In genomic region chr2:3594493-3595281, GRCh38 we compare ENCODE assay signal across 13 cellular contexts. TPM values are rescaled to one million over a fixed set of nuclear protein-coding genes. Genes with fewer than 3 reads are reported as not detected.
DNase-seq lines count a peak whose midpoint lies in the region; ATAC-seq, FAIRE-seq and TF ChIP-seq lines count a peak whose summit lies in the region.
"Had no signal": no experiment of that assay in that cellular context is flagged by ENCODE, and none has a peak within 500 bp of the region (broad histone marks: within the 10 kb centered on the region; RNA-seq: fewer than 3 reads in every experiment).

TSS of gene COLEC11 (plus strand) at chr2:3595112. CDS start at chr2:3604341, 9,229 bp downstream.

- H4K20me1 ChIP-seq in OCI-LY3 (ENCODE audit: insufficient read depth, low read length) = no peaks in the 10 kb centered on the region

- H2AFZ ChIP-seq in OCI-LY3 (ENCODE audit: low read depth, low read length) = no peak within 1 kb of the TSS

- peak; percentile 98 for ATAC-seq in left lobe of liver
- ATAC-seq: activated CD8-positive, alpha-beta T cell treated with anti-CD3 and anti-CD28 coated beads, Interleukin-2, amount 10 ng/mL, durations not matched to agents 7 days and 5 days had no signal

- in situ Hi-C loops in transverse colon (cut with MboI; ENCODE audit: low pct_ligation_motif_present in 1 of 4, low pct_unique_long_range_greater_than_20kb in 1 of 4, low sequenced_read_pairs in 3 of 4) = no loop called here

- 0 out of 2 replicates have a peak within 1 kb of the TSS, but pooled peaks have one; percentile 24 for H3K9ac ChIP-seq in OCI-LY3 (ENCODE audit: low read length)
- peak within 1 kb of the TSS in 4 of 5 donors; percentile 26 to 59 (median 42) for H3K9ac ChIP-seq in subcutaneous abdominal adipose tissue (ENCODE audit: low read length in 5 of 5)

- H3K36me3 ChIP-seq in OCI-LY3 (replicated peaks; ENCODE audit: low read depth, low read length) (peaks cover 3% of the 10 kb centered on the region), subcutaneous abdominal adipose tissue (ENCODE audit: control insufficient read depth in 5 of 5, insufficient read depth in 5 of 5, low read length in 5 of 5) (no peaks in the 10 kb centered on the region), transverse colon (no peaks in the 10 kb centered on the region)

- FAIRE-seq in GM12891 (lab: Jason Lieb, UNC) = no peak
- FAIRE-seq: islet of Langerhans had no signal

- H3K4me2 ChIP-seq in OCI-LY3 (ENCODE audit: low read length) = peak within 1 kb of the TSS; percentile 67

- H3K9me3 ChIP-seq in OCI-LY3 (ENCODE audit: insufficient read depth, low read length) (no peaks in the 10 kb centered on the region), subcutaneous abdominal adipose tissue (ENCODE audit: control insufficient read depth in 5 of 5, low read length in 5 of 5) (no peaks in the 10 kb centered on the region), transverse colon (no peaks in the 10 kb centered on the region)

- intact Hi-C loops in transverse colon (cut with DNase I; ENCODE audit: low total_unique reads) = no loop called here

- H3K4me3 ChIP-seq in OCI-LY3 (ENCODE audit: low read length) (no peak within 1 kb of the TSS), subcutaneous abdominal adipose tissue (ENCODE audit: low read depth in 1 of 5, low read length in 5 of 5) (peak within 1 kb of the TSS in 4 of 5 donors; percentile 30 to 48 (median 44)), transverse colon (no peak within 1 kb of the TSS)

- 67 to 76% methylated on average over 11 to 32 of the region's 40 CpGs for WGBS in transverse colon (ENCODE audit: low coverage in 1 of 2), 2 donors

- TF ChIP-seq POLR2A in GM12891 (IDR thresholded peaks at IDR 0.05; ENCODE audit: low read depth, low read length) (no peak), transverse colon (IDR thresholded peaks at IDR 0.05) (no peak)

- DNase-seq in ecto neural progenitor cell (ENCODE audit: low spot score) (peak; percentile 76), left lobe of liver (ENCODE audit: low spot score) (peak; percentile 61), GM12891 (ENCODE audit: insufficient read length, low spot score) (no peak), NCI-H1092 treated with DMSO at 0.1 percent for 48 hours (lab: John Stamatoyannopoulos, UW) (no peak), transverse colon (no peak)
- DNase-seq: activated CD8-positive, alpha-beta T cell treated with anti-CD3 and anti-CD28 coated beads, Interleukin-2, amount 10 ng/mL, durations not matched to agents 7 days and 5 days; EL; NCI-H2107; SHP77 treated with DMSO at 0.1 percent for 48 hours; stimulated activated naive CD4-positive, alpha-beta T cell had no signal

- TF ChIP-seq EP300 in transverse colon (IDR thresholded peaks at IDR 0.05; ENCODE audit: low read depth) = no peak

- TF ChIP-seq CTCF in OCI-LY3 (IDR thresholded peaks at IDR 0.05; ENCODE audit: low read depth, low read length) (no peak), transverse colon (IDR thresholded peaks at IDR 0.05) (no peak)

- no peak within 1 kb of the TSS for H3K27ac ChIP-seq in OCI-LY3 (ENCODE audit: low read length)
- no peak within 1 kb of the TSS for H3K27ac ChIP-seq in subcutaneous abdominal adipose tissue (ENCODE audit: low read depth, low read length)
- H3K27ac ChIP-seq in transverse colon = no peak within 1 kb of the TSS

- H3K4me1 ChIP-seq in OCI-LY3 (ENCODE audit: low read length) (peaks cover 12% of the 10 kb centered on the region), subcutaneous abdominal adipose tissue (ENCODE audit: control insufficient read depth in 5 of 5, insufficient read depth in 5 of 5, low read length in 5 of 5) (peaks cover 2 to 17% (median 8%) of the 10 kb centered on the region in 5 donors), transverse colon (no peaks in the 10 kb centered on the region)

- H3K27me3 ChIP-seq in OCI-LY3 (ENCODE audit: low read depth, low read length) (no peaks in the 10 kb centered on the region), subcutaneous abdominal adipose tissue (ENCODE audit: control insufficient read depth in 5 of 5, insufficient read depth in 4 of 5, low read length in 5 of 5) (peaks cover 0 to 4% (median 0%) of the 10 kb centered on the region in 5 donors), transverse colon (no peaks in the 10 kb centered on the region)

- H3K79me2 ChIP-seq in OCI-LY3 (ENCODE audit: low read length) = no peaks in the 10 kb centered on the region

TF ChIP-seq in GM12891, 5 proteins besides CTCF, POLR2A, EP300 and RAD21:
- TF ChIP-seq PAX5 (IDR thresholded peaks at IDR 0.05; ENCODE audit: insufficient read depth, low read length, severe bottlenecking) = no peak
- no peak for TF ChIP-seq SPI1 (IDR thresholded peaks at IDR 0.05; ENCODE audit: low read depth, low read length)
- no peak for TF ChIP-seq TAF1 (IDR thresholded peaks at IDR 0.05; ENCODE audit: low read depth, low read length)
- TF ChIP-seq POLR2AphosphoS5 (IDR thresholded peaks at IDR 0.05; ENCODE audit: low read depth, low read length) = no peak
- no peak for TF ChIP-seq POU2F2 (IDR thresholded peaks at IDR 0.05; ENCODE audit: low read depth, low read length)

RNA-seq across cellular contexts. Expression of gene COLEC11, which starts in this region (rescaled TPM):
- total RNA-seq in left lobe of liver (40.1 TPM), transverse colon (1 to 10 TPM in 2 of 4 donors, not detected in 2; 1.6 to 2.0 TPM)
- 1.1 TPM for polyA plus RNA-seq in GM12891 (2012; ENCODE audit: low read depth, missing spikeins)
- total RNA-seq: activated CD8-positive, alpha-beta T cell treated with anti-CD3 and anti-CD28 coated beads, Interleukin-2, amount 10 ng/mL, durations not matched to agents 7 days and 5 days had no signal

Comparison
In these comparisons a context has a peak if more than half of its experiments do, and no peak if none do; other contexts are left out.
1. RNA of gene COLEC11 (total RNA-seq): 40.1 TPM in left lobe of liver (single experiment); 1.6 to 2.0 TPM in transverse colon; every median in the first group is over 10 times any median in the second.
2. H3K4me3 ChIP-seq: peak in subcutaneous abdominal adipose tissue (4 of 5); none in OCI-LY3 (single experiment) and transverse colon (0 of 4).
3. DNase-seq: peak in ecto neural progenitor cell (single experiment) and left lobe of liver (single experiment); none in GM12891 (single experiment), NCI-H1092 treated with DMSO at 0.1 percent for 48 hours (single experiment) and transverse colon (single experiment).